In the genomic region with DNA sequence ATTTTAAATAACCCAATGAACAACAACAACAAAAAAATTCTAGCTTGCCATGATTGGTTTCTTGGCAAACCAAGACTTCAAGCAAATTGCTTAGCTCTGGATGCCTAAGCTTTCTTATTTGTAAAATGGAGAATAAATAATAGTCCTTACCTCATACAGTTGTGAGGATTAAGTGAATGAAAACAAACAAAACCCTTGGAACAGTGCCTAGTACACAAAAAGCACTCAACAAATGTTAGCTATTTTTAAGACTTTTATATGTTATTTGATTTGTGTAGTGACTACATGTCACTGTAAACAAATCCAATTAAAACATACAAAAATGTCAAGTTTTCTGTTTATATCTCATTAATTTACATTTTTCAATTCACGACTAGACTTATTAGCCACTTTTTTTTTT, we compare ENCODE assay signal across 5 cellular contexts.
"Had no signal": no experiment of that assay in that cellular context is flagged by ENCODE, and none has a peak within 500 bp of the region (broad histone marks: within the 10 kb centered on the region; RNA-seq: fewer than 3 reads in every experiment).

No MANE protein-coding gene starts in this region.

- H3K4me3 ChIP-seq: GM23338 had no signal

- ATAC-seq: GM23338, HepG2 had no signal

- DNase-seq: H9, HCEC 1CT, KBM-7 had no signal
